ENCODE assay signal across 15 cellular contexts in the genomic region with DNA sequence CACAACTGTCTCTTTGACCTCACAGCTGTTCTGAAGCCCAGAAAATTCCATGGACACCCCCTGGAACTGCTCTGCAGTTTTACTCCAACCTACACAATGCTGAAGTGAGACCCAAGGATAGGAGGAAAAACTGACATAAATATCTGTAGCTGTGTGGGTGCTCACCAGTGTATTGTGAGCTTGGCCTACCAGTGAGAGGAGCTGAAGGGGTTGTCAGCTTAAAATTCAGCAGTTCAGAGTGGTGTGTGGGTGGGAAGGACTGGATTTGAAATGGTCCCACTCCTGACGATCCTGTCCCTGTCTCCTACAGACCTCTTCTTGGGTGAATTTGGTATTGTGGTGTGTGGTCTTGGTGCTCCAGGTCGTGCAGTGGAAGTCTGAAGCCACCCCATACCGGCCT. TPM values are rescaled to one million over a fixed set of nuclear protein-coding genes. Genes with fewer than 3 reads are reported as not detected.
DNase-seq lines count a peak whose midpoint lies in the region; ATAC-seq and TF ChIP-seq lines count a peak whose summit lies in the region.
"Had no signal": no experiment of that assay in that cellular context is flagged by ENCODE, and none has a peak within 500 bp of the region (broad histone marks: within the 10 kb centered on the region; RNA-seq: fewer than 3 reads in every experiment).

No MANE protein-coding gene starts in this region.

- H2BK20ac ChIP-seq in IMR-90 (ENCODE audit: low read depth, low read length), result no peak overlapping the region

- H3K4me2 ChIP-seq in IMR-90 (ENCODE audit: low read depth, low read length), result no peak overlapping the region

- H3K27ac ChIP-seq in IMR-90 (ENCODE audit: insufficient read depth, low read length) (no peak overlapping the region), transverse colon (no peak overlapping the region)

- H3K79me1 ChIP-seq in IMR-90 (ENCODE audit: low read depth in 1 of 2, low read length in 2 of 2), result peaks cover 15 to 41% of the 10 kb centered on the region in 2 experiments

- H3K4me3 ChIP-seq in IMR-90 (ENCODE audit: insufficient read depth, low read depth, low read length), result no peak overlapping the region
- no peak overlapping the region for H3K4me3 ChIP-seq in transverse colon
- H3K4me3 ChIP-seq: tibial artery had no signal

- H3K9me3 ChIP-seq in IMR-90 (ENCODE audit: control insufficient read depth, insufficient read depth, low read length), result no peaks in the 10 kb centered on the region
- H3K9me3 ChIP-seq in transverse colon, result no peaks in the 10 kb centered on the region
- H3K9me3 ChIP-seq: tibial artery had no signal

- H3K27ac Mint-ChIP-seq in activated CD4-positive, alpha-beta T cell treated with anti-CD3 and anti-CD28 coated beads, Interleukin-2, amount 10 ng/mL, durations not matched to agents 24 days and 14 days, result peak overlapping the region; percentile 54
- peak overlapping the region; percentile 93 for H3K27ac Mint-ChIP-seq in activated naive CD8-positive, alpha-beta T cell treated with anti-CD3 and anti-CD28 coated beads for 36 hours
- peak overlapping the region; percentile 92 for H3K27ac Mint-ChIP-seq in nephron progenitor cell

- no peak overlapping the region for H3K18ac ChIP-seq in IMR-90 (ENCODE audit: low read depth, low read length)

- WGBS in IMR-90 (ENCODE audit: extremely low coverage in 2 of 2, insufficient read length in 1 of 2), 2 experiments, result no CpG with 5 or more reads among the region's 3 CpGs
- WGBS in transverse colon (ENCODE audit: low coverage in 1 of 2), 2 donors, result 64% methylated on average over 3 of the region's 3 CpGs; no CpG with 5 or more reads in 1 of the 2 donors

- H2AK5ac ChIP-seq in IMR-90 (ENCODE audit: low read depth, low read length), result no peak overlapping the region

- peaks cover 56% of the 10 kb centered on the region for H3K36me3 Mint-ChIP-seq in activated CD4-positive, alpha-beta T cell treated with anti-CD3 and anti-CD28 coated beads, Interleukin-2, amount 10 ng/mL, durations not matched to agents 24 days and 14 days (ENCODE audit: low read depth)
- H3K36me3 Mint-ChIP-seq in activated naive CD8-positive, alpha-beta T cell treated with anti-CD3 and anti-CD28 coated beads for 36 hours, result peaks cover 37% of the 10 kb centered on the region
- H3K36me3 Mint-ChIP-seq in nephron progenitor cell (ENCODE audit: low read depth), result peaks cover 46% of the 10 kb centered on the region

- in situ Hi-C loops in IMR-90 (cut with MboI; ENCODE audit: low sequenced_read_pairs) (no loop called here), transverse colon (cut with MboI; ENCODE audit: low pct_ligation_motif_present in 1 of 4, low pct_unique_long_range_greater_than_20kb in 1 of 4, low sequenced_read_pairs in 3 of 4) (loop anchor here in 3 of 4 donors (5.0 to 10.0 kb wide), 2 partner anchors 73 to 75 kb away; no protein-coding TSS in a partner anchor)

- H3K4me1 ChIP-seq in IMR-90 (ENCODE audit: control insufficient read depth, insufficient read depth, low read length) (peaks cover 14% of the 10 kb centered on the region), transverse colon (peaks cover 24 to 53% (median 43%) of the 10 kb centered on the region in 4 donors)

- ATAC-seq in IMR-90 (ENCODE audit: low read depth) (no peak), GM18498 (IDR thresholded peaks at IDR 0.05; ENCODE audit: unreplicated experiment) (no peak), GM18868 (IDR thresholded peaks at IDR 0.05; ENCODE audit: unreplicated experiment) (no peak)
- ATAC-seq: GM12878 had no signal

- peak overlapping the region; percentile 92 for H3K4me3 Mint-ChIP-seq in activated CD4-positive, alpha-beta T cell treated with anti-CD3 and anti-CD28 coated beads, Interleukin-2, amount 10 ng/mL, durations not matched to agents 24 days and 14 days
- H3K4me3 Mint-ChIP-seq in activated naive CD8-positive, alpha-beta T cell treated with anti-CD3 and anti-CD28 coated beads for 36 hours, result peak overlapping the region; percentile 90
- H3K4me3 Mint-ChIP-seq in nephron progenitor cell, result peak overlapping the region; percentile 92

- H3K4me1 Mint-ChIP-seq in activated CD4-positive, alpha-beta T cell treated with anti-CD3 and anti-CD28 coated beads, Interleukin-2, amount 10 ng/mL, durations not matched to agents 24 days and 14 days, result peaks cover 43% of the 10 kb centered on the region
- peaks cover 46% of the 10 kb centered on the region for H3K4me1 Mint-ChIP-seq in activated naive CD8-positive, alpha-beta T cell treated with anti-CD3 and anti-CD28 coated beads for 36 hours
- peaks cover 48% of the 10 kb centered on the region for H3K4me1 Mint-ChIP-seq in nephron progenitor cell

- H3K4ac ChIP-seq in IMR-90 (ENCODE audit: low read depth, low read length), result no peak overlapping the region

- H3K27me3 Mint-ChIP-seq in activated CD4-positive, alpha-beta T cell treated with anti-CD3 and anti-CD28 coated beads, Interleukin-2, amount 10 ng/mL, durations not matched to agents 24 days and 14 days, result no peaks in the 10 kb centered on the region
- no peaks in the 10 kb centered on the region for H3K27me3 Mint-ChIP-seq in activated naive CD8-positive, alpha-beta T cell treated with anti-CD3 and anti-CD28 coated beads for 36 hours
- no peaks in the 10 kb centered on the region for H3K27me3 Mint-ChIP-seq in nephron progenitor cell (ENCODE audit: low read depth, poor library complexity)

- H3K9ac ChIP-seq in IMR-90 (ENCODE audit: low read depth, low read length), result no peak overlapping the region

- TF ChIP-seq EP300 in transverse colon (IDR thresholded peaks at IDR 0.05; ENCODE audit: low read depth), result no peak

- no peak for TF ChIP-seq POLR2A in IMR-90 (IDR thresholded peaks at IDR 0.05; ENCODE audit: low read depth, low read length)
- TF ChIP-seq POLR2A in transverse colon (IDR thresholded peaks at IDR 0.05), result no peak

- no peak overlapping the region for H2BK15ac ChIP-seq in IMR-90 (ENCODE audit: low read depth, low read length)

- H2BK5ac ChIP-seq in IMR-90 (ENCODE audit: low read depth, low read length, poor library complexity, severe bottlenecking), result no peak overlapping the region

- peaks cover 32% of the 10 kb centered on the region for H3K36me3 ChIP-seq in IMR-90 (ENCODE audit: control insufficient read depth, insufficient read depth, low read length)
- peaks cover 0 to 23% (median 5%) of the 10 kb centered on the region in 4 donors for H3K36me3 ChIP-seq in transverse colon

- H4K91ac ChIP-seq in IMR-90 (ENCODE audit: insufficient read depth, low read depth, low read length), result no peak overlapping the region

- TF ChIP-seq CTCF in IMR-90 (conservative IDR thresholded peaks at IDR 0.05; ENCODE audit: low read depth, low read length) (no peak), nephron progenitor cell (IDR thresholded peaks at IDR 0.05) (no peak), transverse colon (IDR thresholded peaks at IDR 0.05) (no peak)

- CTCF ChIA-PET in IMR-90 (lab: Yijun Ruan, JAX), result no interaction called here

- no peak for TF ChIP-seq RAD21 in IMR-90 (IDR thresholded peaks at IDR 0.05; ENCODE audit: low read length)

- POLR2A ChIA-PET in IMR-90 (lab: Charles Lee; ENCODE audit: unreplicated experiment), result interaction anchor here (0.9 kb wide), 1 partner anchor 53 kb away, joined by 3 read pairs; no protein-coding TSS in a partner anchor

- BruUV-seq in IMR-90 (replicated peaks; lab: Mats Ljungman, UMichigan), result TSS peak; percentile 44

- 0 out of 2 replicates have a peak overlapping the region, but pooled peaks have one; percentile 15 for H3K23ac ChIP-seq in IMR-90 (ENCODE audit: low read depth, low read length)

- no peak overlapping the region for H3K14ac ChIP-seq in IMR-90 (replicated peaks; ENCODE audit: low read depth, low read length)

- H3K9me1 ChIP-seq in IMR-90 (ENCODE audit: insufficient read depth, low read length), result no peaks in the 10 kb centered on the region

- H4K20me1 ChIP-seq in IMR-90 (ENCODE audit: insufficient read depth, low read length), result peaks cover 12% of the 10 kb centered on the region

- peak; percentile 61 for DNase-seq in activated CD4-positive, alpha-beta T cell treated with anti-CD3 and anti-CD28 coated beads, Interleukin-2, amount 10 ng/mL, durations not matched to agents 24 days and 14 days
- no peak for DNase-seq in activated CD4-positive, alpha-beta T cell treated with anti-CD3 and anti-CD28 coated beads for 1 hour
- no peak for DNase-seq in IMR-90
- no peak for DNase-seq in activated naive CD8-positive, alpha-beta T cell treated with anti-CD3 and anti-CD28 coated beads for 36 hours
- DNase-seq in nephron progenitor cell, result no peak
- no peak for DNase-seq in transverse colon
- DNase-seq: activated CD4-positive, alpha-beta T cell treated with anti-CD3 and anti-CD28 coated beads for 48 hours; effector CD8-positive, alpha-beta T cell; foreskin melanocyte; HCEC 1CT; NCI-H524 treated with DMSO at 0.1 percent for 48 hours; tibial artery had no signal

- H3K56ac ChIP-seq in IMR-90 (ENCODE audit: extremely low read depth, insufficient read depth, low read length), result no peak overlapping the region

- H3K27me3 ChIP-seq in IMR-90 (ENCODE audit: control insufficient read depth, insufficient read depth, low read length) (no peaks in the 10 kb centered on the region), transverse colon (no peaks in the 10 kb centered on the region)
- H3K27me3 ChIP-seq: tibial artery had no signal

- no peak overlapping the region for H4K5ac ChIP-seq in IMR-90 (ENCODE audit: low read depth, low read length)

- intact Hi-C loops in activated CD4-positive, alpha-beta T cell treated with anti-CD3 and anti-CD28 coated beads, Interleukin-2, amount 10 ng/mL, durations not matched to agents 24 days and 14 days (cut with micrococcal nuclease), result no loop called here
- intact Hi-C loops in IMR-90 (cut with micrococcal nuclease) (loop anchor here (5.0 kb wide), 1 partner anchor 93 kb away; a partner anchor contains a TSS), transverse colon (cut with DNase I; ENCODE audit: low total_unique reads) (no loop called here)

- peak overlapping the region; percentile 40 for H2AK9ac ChIP-seq in IMR-90 (replicated peaks; ENCODE audit: low read depth, low read length, poor library complexity)

- dilution Hi-C loops in IMR-90 (cut with HindIII; ENCODE audit: low sequenced_read_pairs, unreplicated experiment), result no loop called here

- H4K8ac ChIP-seq in IMR-90 (ENCODE audit: low read depth in 2 of 2, low read length in 2 of 2), result 0 out of 4 replicates have a peak overlapping the region, but pooled peaks of 1 of the 2 experiments have one; percentile 3

- no peak overlapping the region for H2AFZ ChIP-seq in IMR-90 (replicated peaks; ENCODE audit: low read length, poor library complexity)

- no peaks in the 10 kb centered on the region for H3K9me3 Mint-ChIP-seq in activated CD4-positive, alpha-beta T cell treated with anti-CD3 and anti-CD28 coated beads, Interleukin-2, amount 10 ng/mL, durations not matched to agents 24 days and 14 days
- no peaks in the 10 kb centered on the region for H3K9me3 Mint-ChIP-seq in activated naive CD8-positive, alpha-beta T cell treated with anti-CD3 and anti-CD28 coated beads for 36 hours
- H3K9me3 Mint-ChIP-seq in nephron progenitor cell, result no peaks in the 10 kb centered on the region

- no peak overlapping the region for H2BK120ac ChIP-seq in IMR-90 (ENCODE audit: low read depth, low read length)

RNA-seq across cellular contexts. Expression of a gene that starts 2.2 kb away (rescaled TPM):
- 15.0 and 16.5 TPM in 2 replicates for total RNA-seq in activated CD4-positive, alpha-beta T cell treated with anti-CD3 and anti-CD28 coated beads, Interleukin-2, amount 10 ng/mL, durations not matched to agents 24 days and 14 days
- 9.7 and 14.2 TPM in 2 replicates for total RNA-seq in IMR-90 (2012; rRNA removed)
- polyA plus RNA-seq in IMR-90 (2012; rRNA removed), result 15.7 and 18.0 TPM in 2 replicates
- polyA plus RNA-seq in IMR-90 (2012; cell fraction: cytosol; rRNA removed), result 9.1 and 22.6 TPM in 2 replicates
- 17.5 and 18.3 TPM in 2 replicates for polyA plus RNA-seq in IMR-90 (2012; cell fraction: nucleus; rRNA removed; ENCODE audit: low replicate concordance)
- 1 to 10 TPM; 9.4 to 10.0 TPM for total RNA-seq in activated naive CD8-positive, alpha-beta T cell treated with anti-CD3 and anti-CD28 coated beads for 36 hours
- total RNA-seq in transverse colon, result 10 to 100 TPM; 10.1 to 42.1 (median 29.6) TPM

RNA-seq across cellular contexts. Expression of a gene that starts 2.4 kb away (rescaled TPM):
- total RNA-seq in activated CD4-positive, alpha-beta T cell treated with anti-CD3 and anti-CD28 coated beads, Interleukin-2, amount 10 ng/mL, durations not matched to agents 24 days and 14 days, result 32.9 and 36.3 TPM in 2 replicates
- total RNA-seq in IMR-90 (2012; rRNA removed) (20.0 and 29.4 TPM in 2 replicates), transverse colon (100 to 1,000 TPM in 2 of 4 donors, 10 to 100 TPM in 2; 65.9 to 112 (median 89.8) TPM)
- polyA plus RNA-seq in IMR-90 (2012; rRNA removed), result 67.1 and 71.5 TPM in 2 replicates
- polyA plus RNA-seq in IMR-90 (2012; cell fraction: cytosol; rRNA removed), result 83.4 and 96.5 TPM in 2 replicates
- 23.6 and 27.1 TPM in 2 replicates for polyA plus RNA-seq in IMR-90 (2012; cell fraction: nucleus; rRNA removed; ENCODE audit: low replicate concordance)
- total RNA-seq in activated naive CD8-positive, alpha-beta T cell treated with anti-CD3 and anti-CD28 coated beads for 36 hours, result 10 to 100 TPM; 30.7 to 34.3 TPM

RNA-seq across cellular contexts. Expression of a gene that starts 15.7 kb away (rescaled TPM):
- total RNA-seq in activated CD4-positive, alpha-beta T cell treated with anti-CD3 and anti-CD28 coated beads, Interleukin-2, amount 10 ng/mL, durations not matched to agents 24 days and 14 days, result 133 and 147 TPM in 2 replicates
- total RNA-seq in IMR-90 (2012; rRNA removed) (26.3 and 27.5 TPM in 2 replicates), transverse colon (100 to 1,000 TPM in 1 of 4 donors, 10 to 100 TPM in 3; 38.2 to 134 (median 60.0) TPM)
- 90.4 and 97.4 TPM in 2 replicates for polyA plus RNA-seq in IMR-90 (2012; rRNA removed)
- 43.9 and 49.0 TPM in 2 replicates for polyA plus RNA-seq in IMR-90 (2012; cell fraction: cytosol; rRNA removed)
- polyA plus RNA-seq in IMR-90 (2012; cell fraction: nucleus; rRNA removed; ENCODE audit: low replicate concordance), result 354 and 360 TPM in 2 replicates
- 100 to 1,000 TPM; 107 to 111 TPM for total RNA-seq in activated naive CD8-positive, alpha-beta T cell treated with anti-CD3 and anti-CD28 coated beads for 36 hours

RNA-seq across cellular contexts. Expression of a gene that starts 18.4 kb away (rescaled TPM):
- total RNA-seq in activated CD4-positive, alpha-beta T cell treated with anti-CD3 and anti-CD28 coated beads, Interleukin-2, amount 10 ng/mL, durations not matched to agents 24 days and 14 days, result 20.1 and 20.2 TPM in 2 replicates
- 8.1 and 9.5 TPM in 2 replicates for total RNA-seq in IMR-90 (2012; rRNA removed)
- 13.5 and 14.5 TPM in 2 replicates for polyA plus RNA-seq in IMR-90 (2012; rRNA removed)
- polyA plus RNA-seq in IMR-90 (2012; cell fraction: cytosol; rRNA removed), result 10.3 and 12.5 TPM in 2 replicates
- 70.0 and 76.6 TPM in 2 replicates for polyA plus RNA-seq in IMR-90 (2012; cell fraction: nucleus; rRNA removed; ENCODE audit: low replicate concordance)
- total RNA-seq in activated naive CD8-positive, alpha-beta T cell treated with anti-CD3 and anti-CD28 coated beads for 36 hours, result 10 to 100 TPM; 22.0 to 22.1 TPM
- 100 to 1,000 TPM in 1 of 4 donors, 10 to 100 TPM in 3; 18.9 to 234 (median 22.8) TPM for total RNA-seq in transverse colon

RNA-seq across cellular contexts. Expression of a gene that starts 28.2 kb away (rescaled TPM):
- 138 and 155 TPM in 2 replicates for total RNA-seq in activated CD4-positive, alpha-beta T cell treated with anti-CD3 and anti-CD28 coated beads, Interleukin-2, amount 10 ng/mL, durations not matched to agents 24 days and 14 days
- total RNA-seq in IMR-90 (2012; rRNA removed) (110 and 154 TPM in 2 replicates), transverse colon (10 to 100 TPM in 2 of 4 donors, 1 to 10 TPM in 2; 1.2 to 28.5 (median 14.1) TPM)
- 157 and 165 TPM in 2 replicates for polyA plus RNA-seq in IMR-90 (2012; rRNA removed)
- 141 and 153 TPM in 2 replicates for polyA plus RNA-seq in IMR-90 (2012; cell fraction: cytosol; rRNA removed)
- 51.3 and 89.1 TPM in 2 replicates for polyA plus RNA-seq in IMR-90 (2012; cell fraction: nucleus; rRNA removed; ENCODE audit: low replicate concordance)
- 100 to 1,000 TPM; 125 to 131 TPM for total RNA-seq in activated naive CD8-positive, alpha-beta T cell treated with anti-CD3 and anti-CD28 coated beads for 36 hours
